Comparison of ENCODE assay signal across 24 cellular contexts in genomic region chr2:156653670-156654069, GRCh38.
"Had no signal": no experiment of that assay in that cellular context is flagged by ENCODE, and none has a peak within 500 bp of the region (broad histone marks: within the 10 kb centered on the region; RNA-seq: fewer than 3 reads in every experiment).

No MANE protein-coding gene starts in this region.

- ATAC-seq: mucosa of descending colon; naive thymus-derived CD4-positive, alpha-beta T cell; natural killer cell treated with Interleukin-12 subunit alpha and Interleukin-12 subunit beta and Interleukin-15 and Interleukin-18, amount 100 ng/mL, for 72 hours; right cardiac atrium; sciatic nerve; stimulated activated naive B cell treated with anti-CD40 and anti-IgM and Interleukin-4, amounts not matched to agents 10 μg/mL and 1 μg/mL and 100 μg/mL, for 72 hours; stimulated activated naive CD8-positive, alpha-beta T cell treated with anti-CD3 and anti-CD28 coated beads, Interleukin-15, Interleukin-2, amounts not matched to agents 100 U/mL and 50 U/mL, for 24 hours had no signal

- H3K27me3 ChIP-seq: ovary, stomach, testis, thyroid gland, transverse colon, upper lobe of left lung, vagina had no signal

- H3K36me3 ChIP-seq: left ventricle myocardium inferior, ovary, stomach, thyroid gland, transverse colon, upper lobe of left lung, vagina had no signal

- H3K4me1 ChIP-seq: testis, thyroid gland, transverse colon, upper lobe of left lung, vagina had no signal

- H3K4me3 ChIP-seq: left ventricle myocardium inferior, lung, mucosa of descending colon, ovary, skin epidermis, stomach, testis, thyroid gland, transverse colon, upper lobe of left lung, vagina had no signal

- H3K9me3 ChIP-seq: left ventricle myocardium inferior, mucosa of descending colon, ovary, stomach, testis, thyroid gland, transverse colon, upper lobe of left lung, vagina had no signal

- H3K27ac ChIP-seq: left ventricle myocardium inferior, ovary, skin epidermis, stomach, testis, thyroid gland, transverse colon, upper lobe of left lung, vagina had no signal

- DNase-seq: islet precursor cell; left ventricle myocardium inferior; midbrain; mucosa of descending colon; naive thymus-derived CD4-positive, alpha-beta T cell; ovary; retina; right cardiac atrium; stimulated activated CD4-positive, alpha-beta T cell treated with anti-CD3 and anti-CD28 coated beads, Interleukin-12 subunit alpha, Interleukin-12 subunit beta, amount 100 ng/mL, for 4 hours; stimulated activated CD4-positive, alpha-beta T cell treated with anti-CD3 and anti-CD28 coated beads, Interleukin-15, amount 100 ng/mL, for 24 hours; stimulated activated CD4-positive, alpha-beta T cell treated with anti-CD3 and anti-CD28 coated beads, Interleukin-2, amount 100 ng/mL, for 24 hours; stimulated activated CD4-positive, alpha-beta T cell treated with anti-CD3 and anti-CD28 coated beads, Interleukin-4, amount 100 ng/mL, for 1 hour; stimulated activated naive B cell treated with anti-CD40 and anti-IgM and Interleukin-4, amounts not matched to agents 10 μg/mL and 1 μg/mL and 100 μg/mL, for 72 hours; stimulated activated naive CD8-positive, alpha-beta T cell treated with anti-CD3 and anti-CD28 coated beads, Interleukin-15, Interleukin-2, amounts not matched to agents 100 U/mL and 50 U/mL, for 24 hours; stomach; testis; thyroid gland; transverse colon; upper lobe of left lung had no signal
